Comparison of ENCODE assay signal across 8 cellular contexts in genomic region chr12:48977290-48978281, GRCh38. TPM values are rescaled to one million over a fixed set of nuclear protein-coding genes. Genes with fewer than 3 reads are reported as not detected.
DNase-seq lines count a peak whose midpoint lies in the region; ATAC-seq and TF ChIP-seq lines count a peak whose summit lies in the region.

No MANE protein-coding gene starts in this region.

- H3K9me3 Mint-ChIP-seq in mesothelial cell of epicardium, result no peaks in the 10 kb centered on the region
- H3K9me3 Mint-ChIP-seq in stimulated activated memory B cell treated with anti-CD40 and anti-IgM and Interleukin-4, amounts not matched to agents 10 μg/mL and 1 μg/mL and 100 μg/mL, for 72 hours, result no peaks in the 10 kb centered on the region

- DNase-seq in SIG-M5 treated with dmso at 0.1 percent for 504 hours (lab: John Stamatoyannopoulos, UW; ENCODE audit: unreplicated experiment) (peak; percentile 39), SIG-M5 (lab: John Stamatoyannopoulos, UW) (no peak), HuH-7.5 (ENCODE audit: low spot score) (peak; percentile 89), mesothelial cell of epicardium (ENCODE audit: low spot score in 2 of 2, unreplicated experiment in 2 of 2) (peak; percentile 60 to 76)
- peak; percentile 76 for DNase-seq in central memory CD4-positive, alpha-beta T cell

- peaks cover 98% of the 10 kb centered on the region for H3K27me3 Mint-ChIP-seq in mesothelial cell of epicardium (ENCODE audit: low read depth)
- peaks cover 91% of the 10 kb centered on the region for H3K27me3 Mint-ChIP-seq in stimulated activated memory B cell treated with anti-CD40 and anti-IgM and Interleukin-4, amounts not matched to agents 10 μg/mL and 1 μg/mL and 100 μg/mL, for 72 hours

- no peaks in the 10 kb centered on the region for H3K36me3 Mint-ChIP-seq in mesothelial cell of epicardium
- no peaks in the 10 kb centered on the region for H3K36me3 Mint-ChIP-seq in stimulated activated memory B cell treated with anti-CD40 and anti-IgM and Interleukin-4, amounts not matched to agents 10 μg/mL and 1 μg/mL and 100 μg/mL, for 72 hours

- ATAC-seq in activated CD4-positive, CD25-positive, alpha-beta regulatory T cell treated with anti-CD3 and anti-CD28 coated beads, Interleukin-2, amount 50 U/mL, for 24 hours, result peak; percentile 61 to 66
- ATAC-seq in stimulated activated memory B cell treated with anti-CD40 and anti-IgM and Interleukin-4, amounts not matched to agents 10 μg/mL and 1 μg/mL and 100 μg/mL, for 72 hours, result peak; percentile 82
- no peak for ATAC-seq in GM21786 (IDR thresholded peaks at IDR 0.05; ENCODE audit: unreplicated experiment)

- H3K27ac Mint-ChIP-seq in mesothelial cell of epicardium, result no peak overlapping the region
- H3K27ac Mint-ChIP-seq in stimulated activated memory B cell treated with anti-CD40 and anti-IgM and Interleukin-4, amounts not matched to agents 10 μg/mL and 1 μg/mL and 100 μg/mL, for 72 hours, result peak overlapping the region; percentile 58

- H3K4me3 Mint-ChIP-seq in mesothelial cell of epicardium, result peak overlapping the region; percentile 9
- H3K4me3 Mint-ChIP-seq in stimulated activated memory B cell treated with anti-CD40 and anti-IgM and Interleukin-4, amounts not matched to agents 10 μg/mL and 1 μg/mL and 100 μg/mL, for 72 hours, result peak overlapping the region; percentile 65

- H3K4me1 Mint-ChIP-seq in mesothelial cell of epicardium, result peaks cover 37% of the 10 kb centered on the region
- peaks cover 65% of the 10 kb centered on the region for H3K4me1 Mint-ChIP-seq in stimulated activated memory B cell treated with anti-CD40 and anti-IgM and Interleukin-4, amounts not matched to agents 10 μg/mL and 1 μg/mL and 100 μg/mL, for 72 hours

- peak; percentile 82 for TF ChIP-seq CTCF in mesothelial cell of epicardium (IDR thresholded peaks at IDR 0.05; ENCODE audit: unreplicated experiment)

RNA-seq across cellular contexts. Expression of gene WNT1, which starts 0.5 kb away (rescaled TPM):
- not detected in 3 replicates for total RNA-seq in mesothelial cell of epicardium

RNA-seq across cellular contexts. Expression of gene WNT10B, which starts 6.1 kb away (rescaled TPM):
- 0.77 to 1.2 TPM (median 0.98 TPM) in 3 replicates for total RNA-seq in mesothelial cell of epicardium

RNA-seq across cellular contexts. Expression of gene ARF3, which starts 20.3 kb away (rescaled TPM):
- 123 to 125 TPM (median 125 TPM) in 3 replicates for total RNA-seq in mesothelial cell of epicardium

RNA-seq across cellular contexts. Expression of gene DDN, which starts 21.6 kb away (rescaled TPM):
- 0.27 to 0.36 TPM (median 0.29 TPM) in 3 replicates for total RNA-seq in mesothelial cell of epicardium

RNA-seq across cellular contexts. Expression of gene PRKAG1, which starts 41.0 kb away (rescaled TPM):
- total RNA-seq in mesothelial cell of epicardium, result 58.7 to 61.8 TPM (median 59.4 TPM) in 3 replicates
